3 cellular contexts compared by ENCODE assay signal in genomic region chr6:42380208-42380979, GRCh38.
TF ChIP-seq lines count a peak whose summit lies in the region.

No MANE protein-coding gene starts in this region.

TF ChIP-seq in GM23338, 12 proteins besides CTCF, POLR2A, EP300 and RAD21 (continues in another document):
- TF ChIP-seq POLR2AphosphoS5 (IDR thresholded peaks at IDR 0.05; ENCODE audit: low read depth) (no peak), ZNF114 (CRISPR knock-in tag; IDR thresholded peaks at IDR 0.05) (no peak), STAT1 (IDR thresholded peaks at IDR 0.05; ENCODE audit: unreplicated experiment) (no peak), JUNB (IDR thresholded peaks at IDR 0.05; ENCODE audit: unreplicated experiment) (no peak), NANOG (IDR thresholded peaks at IDR 0.05; ENCODE audit: borderline replicate concordance) (no peak), CREB1 (CRISPR knock-in tag; IDR thresholded peaks at IDR 0.05; ENCODE audit: low read depth) (no peak), EZH2phosphoT487 (IDR thresholded peaks at IDR 0.05; ENCODE audit: unreplicated experiment) (no peak), EZH2 (IDR thresholded peaks at IDR 0.05; ENCODE audit: low read depth, unreplicated experiment) (no peak), ETS1 (IDR thresholded peaks at IDR 0.05) (no peak), ZNF331 (CRISPR knock-in tag; IDR thresholded peaks at IDR 0.05; ENCODE audit: low read depth) (no peak)

TF ChIP-seq in HepG2, 621 proteins besides CTCF, POLR2A, EP300 and RAD21:
- TF ChIP-seq FOXC1 (CRISPR knock-in tag; IDR thresholded peaks at IDR 0.05; ENCODE audit: borderline replicate concordance) (no peak), MAFF (IDR thresholded peaks at IDR 0.05; ENCODE audit: low read depth, low read length) (peak; percentile 79), ZNF205 (CRISPR knock-in tag; IDR thresholded peaks at IDR 0.05) (no peak), MAFK (conservative IDR thresholded peaks at IDR 0.05 in 1 of 2, IDR thresholded peaks at IDR 0.05 in 1 of 2; ENCODE audit: low read length in 2 of 2) (peak; percentile 65 to 90), CREB3 (CRISPR knock-in tag; IDR thresholded peaks at IDR 0.05) (no peak)

TF ChIP-seq in HEK293T, 16 proteins besides CTCF, POLR2A, EP300 and RAD21:
- no peak for TF ChIP-seq SP1 (IDR thresholded peaks at IDR 0.05)
- no peak for TF ChIP-seq L3MBTL2 (conservative IDR thresholded peaks at IDR 0.05)
